Comparison of ENCODE assay signal across 18 cellular contexts in the genomic region with DNA sequence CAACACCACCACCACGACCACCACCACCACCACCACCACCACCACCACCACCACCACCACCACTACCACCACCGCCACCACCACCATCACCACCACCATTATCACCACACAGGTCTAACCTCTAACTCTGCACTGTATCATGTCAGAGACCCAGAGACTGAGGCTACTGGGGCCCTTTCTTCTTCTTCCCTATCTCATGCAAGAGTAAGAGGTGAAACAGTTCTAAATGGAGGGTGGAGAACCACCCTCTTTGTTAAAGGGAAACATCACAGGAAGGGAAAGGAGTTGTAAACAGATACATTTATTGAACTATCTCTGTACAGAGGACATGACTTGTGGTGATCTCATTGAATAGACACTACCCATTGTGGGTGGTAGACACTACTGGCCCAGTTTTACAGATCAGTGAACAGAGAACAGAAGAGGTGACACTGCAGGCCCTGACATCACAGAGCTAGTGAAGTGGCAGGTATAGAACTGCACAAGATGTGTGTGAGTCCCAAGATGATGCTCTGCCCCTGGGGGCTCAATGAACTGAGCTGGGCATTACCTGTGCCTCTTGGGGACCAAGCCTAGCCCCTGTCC.
DNase-seq lines count a peak whose midpoint lies in the region; ATAC-seq, FAIRE-seq and TF ChIP-seq lines count a peak whose summit lies in the region.
"Had no signal": no experiment of that assay in that cellular context is flagged by ENCODE, and none has a peak within 500 bp of the region (broad histone marks: within the 10 kb centered on the region; RNA-seq: fewer than 3 reads in every experiment).

No MANE protein-coding gene starts in this region.

- ATAC-seq in HG03354 (IDR thresholded peaks at IDR 0.05; ENCODE audit: poor library complexity, severe bottlenecking, unreplicated experiment) = peak; percentile 53
- ATAC-seq in HG03108 (IDR thresholded peaks at IDR 0.05; ENCODE audit: unreplicated experiment) = no peak
- no peak for ATAC-seq in HG03520 (IDR thresholded peaks at IDR 0.05; ENCODE audit: unreplicated experiment)
- no peak for ATAC-seq in HG03025 (IDR thresholded peaks at IDR 0.05; ENCODE audit: low FRiP score, unreplicated experiment)
- ATAC-seq in HG02588 (IDR thresholded peaks at IDR 0.05; ENCODE audit: unreplicated experiment) = no peak
- ATAC-seq: left cardiac atrium, SK-N-SH treated with all-trans-retinoic acid at 6 μM for 48 hours had no signal

- H3K27ac Mint-ChIP-seq in immature natural killer cell = peak overlapping the region in 4 of 6 donors; percentile 5 to 64 (median 34)

- DNase-seq in GM10248 (ENCODE audit: extremely low spot score) (peak; percentile 40), GM19239 (ENCODE audit: insufficient read length, low spot score) (no peak), immature natural killer cell (peak in 1 of 3 donors; percentile 11)
- DNase-seq: activated T-cell treated with anti-CD3 and anti-CD28 coated beads, Interleukin-2, amount 50 U/mL, for 4 hours; amygdala; esophagus squamous epithelium; H9; left cardiac atrium; NCI-H1092; NCI-H446; transverse colon had no signal

- peaks cover 0 to 10% (median 1%) of the 10 kb centered on the region in 3 donors for H3K27me3 Mint-ChIP-seq in immature natural killer cell (ENCODE audit: low read depth in 3 of 3)

- FAIRE-seq in GM19239 (lab: Jason Lieb, UNC) = peak; percentile 68
- FAIRE-seq: colon had no signal

- POLR2A ChIA-PET in GM10248 (lab: Yijun Ruan, JAX) = no interaction called here

- peak overlapping the region in 1 of 5 donors; percentile 26 for H3K4me3 Mint-ChIP-seq in immature natural killer cell
- H3K4me3 Mint-ChIP-seq: activated T-cell treated with anti-CD3 and anti-CD28 coated beads, Interleukin-2, amount 50 U/mL, for 4 hours; H9 had no signal

- peaks cover 79 to 91% of the 10 kb centered on the region in 2 donors for H3K4me1 Mint-ChIP-seq in immature natural killer cell

- CTCF ChIA-PET in GM10248 (lab: Yijun Ruan, JAX) = interaction anchor here (1.1 to 1.8 kb wide), 4 partner anchors 10 to 148 kb away, joined by 3 to 11 read pairs (median 6); no protein-coding TSS in a partner anchor

- no peak for TF ChIP-seq CTCF in GM10248 (IDR thresholded peaks at IDR 0.05; ENCODE audit: control extremely low read depth, extremely low read depth, low read depth, missing control alignments)

- H3K9me3 Mint-ChIP-seq in immature natural killer cell = no peaks in the 10 kb centered on the region
- H3K9me3 Mint-ChIP-seq: activated T-cell treated with anti-CD3 and anti-CD28 coated beads, Interleukin-2, amount 50 U/mL, for 4 hours had no signal

- peaks cover 2 to 5% (median 5%) of the 10 kb centered on the region in 3 donors for H3K36me3 Mint-ChIP-seq in immature natural killer cell
